Comparison of ENCODE assay signal across 1 cellular context in genomic region chr11:72631806-72632731, GRCh38.
A peak's percentile ranks its signal among the peaks of the same experiment; 100 is the strongest.
TF ChIP-seq lines count a peak whose summit lies in the region.

No MANE protein-coding gene starts in this region.

TF ChIP-seq in K562, 482 proteins besides CTCF, POLR2A, EP300 and RAD21 (continued from another document and continues in another):
- TF ChIP-seq ZNF146 (CRISPR knock-in tag; IDR thresholded peaks at IDR 0.05; ENCODE audit: unreplicated experiment) (no peak), ZBTB5 (IDR thresholded peaks at IDR 0.05) (no peak), CHAMP1 (IDR thresholded peaks at IDR 0.05) (no peak), TAF9B (IDR thresholded peaks at IDR 0.05; ENCODE audit: partially characterized antibody) (no peak), SMARCE1 (IDR thresholded peaks at IDR 0.05) (peak; percentile 45; the same call in 1 of the 2 replicates), MXD1 (CRISPR knock-in tag; IDR thresholded peaks at IDR 0.05; ENCODE audit: borderline replicate concordance, poor library complexity, severe bottlenecking) (no peak), ZNF644 (tag; IDR thresholded peaks at IDR 0.05; ENCODE audit: low read depth) (no peak), TCFL5 (CRISPR knock-in tag; conservative IDR thresholded peaks at IDR 0.05) (no peak), CEBPG (CRISPR knock-in tag; IDR thresholded peaks at IDR 0.05) (peak; percentile 24; the same call in 1 of the 2 replicates), CEBPG (tag; conservative IDR thresholded peaks at IDR 0.05 in 1 of 2, IDR thresholded peaks at IDR 0.05 in 1 of 2) (no peak), DACH1 (IDR thresholded peaks at IDR 0.05; ENCODE audit: partially characterized antibody) (no peak), POLR3G (IDR thresholded peaks at IDR 0.05; ENCODE audit: extremely low read depth, insufficient read length, insufficient replicate concordance) (no peak), ZNF512 (tag; IDR thresholded peaks at IDR 0.05) (no peak), STAG1 (CRISPR knock-in tag; IDR thresholded peaks at IDR 0.05; ENCODE audit: borderline replicate concordance) (no peak), ZNF584 (CRISPR knock-in tag; IDR thresholded peaks at IDR 0.05; ENCODE audit: low read depth) (no peak; the same call in 1 of the 2 replicates), CHCHD3 (CRISPR knock-in tag; IDR thresholded peaks at IDR 0.05) (no peak), USF1 (CRISPR knock-in tag; IDR thresholded peaks at IDR 0.05) (peak; percentile 41; the same call in 1 of the 2 replicates), TRIM28 (IDR thresholded peaks at IDR 0.05) (no peak), NR3C1 (CRISPR knock-in tag; IDR thresholded peaks at IDR 0.05) (no peak), ELK3 (CRISPR knock-in tag; IDR thresholded peaks at IDR 0.05) (no peak), CGGBP1 (CRISPR knock-in tag; IDR thresholded peaks at IDR 0.05) (no peak), RBM17 (IDR thresholded peaks at IDR 0.05; ENCODE audit: borderline replicate concordance, low read depth, low read length) (no peak), ZBTB43 (CRISPR knock-in tag; IDR thresholded peaks at IDR 0.05) (no peak), FOS (IDR thresholded peaks at IDR 0.05; ENCODE audit: extremely low read depth, insufficient read length) (no peak), RBM39 (optimal IDR thresholded peaks at IDR 0.05; ENCODE audit: low read depth, low read length) (no peak), NFRKB (IDR thresholded peaks at IDR 0.05; ENCODE audit: low read depth) (peak; percentile 63; the same call in 1 of the 2 replicates), XRCC4 (IDR thresholded peaks at IDR 0.05; ENCODE audit: extremely low read depth, insufficient read depth, insufficient read length) (no peak), ZFPM2 (CRISPR knock-in tag; IDR thresholded peaks at IDR 0.05) (no peak), HES1 (IDR thresholded peaks at IDR 0.05; ENCODE audit: low read depth) (no peak), ZNF507 (tag; conservative IDR thresholded peaks at IDR 0.05) (no peak), AFF1 (IDR thresholded peaks at IDR 0.05; ENCODE audit: low read depth in 1 of 2, partially characterized antibody in 2 of 2) (no peak), NFATC3 (IDR thresholded peaks at IDR 0.05) (no peak), TCF15 (CRISPR knock-in tag; IDR thresholded peaks at IDR 0.05) (no peak), RNF219 (CRISPR knock-in tag; IDR thresholded peaks at IDR 0.05) (no peak), ATF6 (CRISPR knock-in tag; IDR thresholded peaks at IDR 0.05) (no peak), NRF1 (conservative IDR thresholded peaks at IDR 0.05 in 1 of 2, IDR thresholded peaks at IDR 0.05 in 1 of 2) (no peak), HDAC1 (IDR thresholded peaks at IDR 0.05) (peak in 1 of 2 experiments; percentile 53; a peak in 2 of 4 replicates), ZNF696 (CRISPR knock-in tag; conservative IDR thresholded peaks at IDR 0.05) (no peak), ZFX (CRISPR knock-in tag; IDR thresholded peaks at IDR 0.05) (peak; percentile 43), ATF4 (CRISPR knock-in tag; IDR thresholded peaks at IDR 0.05) (no peak)
